9 cellular contexts compared by ENCODE assay signal in genomic region chr2:74390601-74391000, GRCh38. TPM values are rescaled to one million over a fixed set of nuclear protein-coding genes. Genes with fewer than 3 reads are reported as not detected.
DNase-seq lines count a peak whose midpoint lies in the region; ATAC-seq and TF ChIP-seq lines count a peak whose summit lies in the region.
"Had no signal": no experiment of that assay in that cellular context is flagged by ENCODE, and none has a peak within 500 bp of the region (broad histone marks: within the 10 kb centered on the region; RNA-seq: fewer than 3 reads in every experiment).

No MANE protein-coding gene starts in this region.

- DNase-seq in A673 (ENCODE audit: low spot score) (no peak), mammary epithelial cell (no peak)
- DNase-seq in activated T-cell treated with anti-CD3 and anti-CD28 coated beads, Interleukin-2, amount 50 U/mL, for 48 hours, result no peak
- DNase-seq: activated gamma-delta T cell treated with Interleukin-2 at 50 U/mL for 16 hours had no signal

- BruUV-seq in A673 (replicated peaks; lab: Mats Ljungman, UMichigan), result no TSS peak
- BruUV-seq in mammary epithelial cell (replicated peaks; lab: Mats Ljungman, UMichigan), result TSS peak; percentile 39

- in situ Hi-C loops in mammary epithelial cell (cut with MboI; ENCODE audit: low sequenced_read_pairs in 2 of 2), result no loop called here

- H3K9ac ChIP-seq in mammary epithelial cell (ENCODE audit: insufficient read depth, low read length) (no peak overlapping the region), mucosa of stomach (ENCODE audit: low read length) (peak overlapping the region; percentile 91)

- H2AFZ ChIP-seq in mammary epithelial cell (ENCODE audit: low read depth, low read length), result no peak overlapping the region

- H3K9me3 ChIP-seq in A673 (ENCODE audit: low read depth, low read length, poor library complexity, severe bottlenecking) (no peaks in the 10 kb centered on the region), HEK293 (ENCODE audit: control insufficient read depth, insufficient read depth, low read depth, low read length) (no peaks in the 10 kb centered on the region), mammary epithelial cell (replicated peaks; ENCODE audit: insufficient read depth, low read length) (no peaks in the 10 kb centered on the region), mucosa of stomach (ENCODE audit: control insufficient read depth, low read length) (no peaks in the 10 kb centered on the region)

- POLR2A ChIA-PET in A673 (lab: Charles Lee; ENCODE audit: low non-redundant PET) (interaction anchor here (0.8 kb wide), 1 partner anchor 41 kb away, joined by 3 read pairs; no protein-coding TSS in a partner anchor), HEK293 (lab: Yijun Ruan, JAX) (interaction anchor here (0.9 to 2.1 kb wide), 12 partner anchors 8 to 653 kb away, joined by 3 to 20 read pairs (median 7); partner anchors contain the start of genes DCTN1, STAMBP, TPRKB and WBP1)

- H3K4me1 ChIP-seq in A673 (ENCODE audit: insufficient read depth, low read length, poor library complexity, severe bottlenecking) (peaks cover 16% of the 10 kb centered on the region), HEK293 (ENCODE audit: control insufficient read depth, insufficient read depth, low read length) (peaks cover 8% of the 10 kb centered on the region; the same call in 1 of the 2 replicates), mammary epithelial cell (ENCODE audit: insufficient read depth, low read length) (peaks cover 26% of the 10 kb centered on the region), mucosa of stomach (ENCODE audit: control insufficient read depth, insufficient read depth, low read length) (peaks cover 18% of the 10 kb centered on the region)

- CTCF ChIA-PET in A673 (lab: Charles Lee), result interaction anchor here (0.6 kb wide), 1 partner anchor 194 kb away, joined by 3 read pairs; no protein-coding TSS in a partner anchor
- CTCF ChIA-PET in HEK293 (lab: Yijun Ruan, JAX), result interaction anchor here (0.6 to 3.9 kb wide), 11 partner anchors 8 to 563 kb away, joined by 3 to 35 read pairs (median 3); no protein-coding TSS in a partner anchor
- CTCF ChIA-PET in mammary epithelial cell (lab: Charles Lee; ENCODE audit: low non-redundant PET), result no interaction called here

- H3K36me3 ChIP-seq in A673 (ENCODE audit: insufficient read depth, low read length, poor library complexity, severe bottlenecking), result no peaks in the 10 kb centered on the region
- H3K36me3 ChIP-seq in HEK293 (ENCODE audit: control insufficient read depth in 2 of 2, insufficient read depth in 1 of 2, low read length in 2 of 2), result peaks cover 0 to 18% of the 10 kb centered on the region in 2 experiments; a peak in 2 of 3 replicates
- no peaks in the 10 kb centered on the region for H3K36me3 ChIP-seq in mammary epithelial cell (ENCODE audit: insufficient read depth, low read length)
- no peaks in the 10 kb centered on the region for H3K36me3 ChIP-seq in mucosa of stomach (ENCODE audit: control insufficient read depth, insufficient read depth, low read length)

- H3K4me3 ChIP-seq in A673 (ENCODE audit: low read depth, low read length, poor library complexity, severe bottlenecking) (peak overlapping the region; percentile 84), HEK293 (ENCODE audit: low read depth, low read length) (peak overlapping the region; percentile 92), mammary epithelial cell (replicated peaks in 1 of 3; ENCODE audit: insufficient read depth in 1 of 3, low read depth in 2 of 3, low read length in 3 of 3) (peak overlapping the region; percentile 79 to 84 (median 81)), mucosa of stomach (ENCODE audit: low read length) (no peak overlapping the region)

- 68% methylated on average over 5 of the region's 5 CpGs for WGBS in mammary epithelial cell (ENCODE audit: low coverage, missing lambda C conversion rate)

- peaks cover 61% of the 10 kb centered on the region for H3K79me2 ChIP-seq in mammary epithelial cell (ENCODE audit: insufficient read depth, low read length)

- dilution Hi-C loops in mammary epithelial cell (cut with HindIII; ENCODE audit: low sequenced_read_pairs), result no loop called here

- intact Hi-C loops in A673 (cut with micrococcal nuclease; ENCODE audit: unreplicated experiment) (no loop called here), mammary epithelial cell (cut with micrococcal nuclease) (loop anchor here (5.0 kb wide), 1 partner anchor 58 kb away; no protein-coding TSS in a partner anchor)

- H3K27me3 ChIP-seq in A673 (replicated peaks; ENCODE audit: insufficient read depth, low read depth, low read length, poor library complexity), result no peaks in the 10 kb centered on the region
- H3K27me3 ChIP-seq in mammary epithelial cell (ENCODE audit: insufficient read depth, low read length), result no peaks in the 10 kb centered on the region
- no peaks in the 10 kb centered on the region for H3K27me3 ChIP-seq in mucosa of stomach (ENCODE audit: control insufficient read depth, insufficient read depth, low read length)

- peak overlapping the region; percentile 91 for H3K4me2 ChIP-seq in mammary epithelial cell (ENCODE audit: insufficient read depth, low read depth, low read length)

- H4K20me1 ChIP-seq in mammary epithelial cell (ENCODE audit: insufficient read depth, low read length), result no peaks in the 10 kb centered on the region

- no peak for TF ChIP-seq CTCF in A673 (conservative IDR thresholded peaks at IDR 0.05; ENCODE audit: low read depth, low read length)
- TF ChIP-seq CTCF in HEK293 (tag by site-specific recombination; IDR thresholded peaks at IDR 0.05), result no peak
- no peak for TF ChIP-seq CTCF in mammary epithelial cell (conservative IDR thresholded peaks at IDR 0.05 in 1 of 2, IDR thresholded peaks at IDR 0.05 in 1 of 2; ENCODE audit: extremely low read depth in 1 of 2, insufficient read depth in 1 of 2, low read depth in 1 of 2, low read length in 2 of 2)

- H3K27ac ChIP-seq in A673 (ENCODE audit: low read depth, low read length, poor library complexity, severe bottlenecking) (peak overlapping the region; percentile 98), HEK293 (ENCODE audit: extremely low read depth, low read depth, low read length) (no peak overlapping the region; the same call in 1 of the 2 replicates), mammary epithelial cell (ENCODE audit: insufficient read depth, low read depth, low read length) (no peak overlapping the region)

- ATAC-seq in HG03571 (IDR thresholded peaks at IDR 0.05; ENCODE audit: unreplicated experiment), result no peak
- ATAC-seq in GM21786 (IDR thresholded peaks at IDR 0.05; ENCODE audit: unreplicated experiment), result no peak
- ATAC-seq in HG02973 (IDR thresholded peaks at IDR 0.05; ENCODE audit: unreplicated experiment), result no peak

TF ChIP-seq in HEK293, 187 proteins besides CTCF, POLR2A, EP300 and RAD21:
- TF ChIP-seq ZBTB11 (tag by site-specific recombination; conservative IDR thresholded peaks at IDR 0.05; ENCODE audit: low read depth) (no peak), ZNF843 (tag by site-specific recombination; IDR thresholded peaks at IDR 0.05) (no peak), ZNF600 (tag by site-specific recombination; IDR thresholded peaks at IDR 0.05) (peak; percentile 73), ZXDB (tag by site-specific recombination; IDR thresholded peaks at IDR 0.05) (0 out of 2 replicates have a peak, but pooled peaks have one; percentile 25)

RNA-seq across cellular contexts. Expression of gene DCTN1, which starts 10.5 kb away (rescaled TPM):
- total RNA-seq in A673 (2021) (172 and 177 TPM in 2 replicates), mammary epithelial cell (100 to 1,000 TPM; 137 to 172 TPM)
- polyA plus RNA-seq in mammary epithelial cell, result 124 TPM
- polyA minus RNA-seq in mammary epithelial cell, result 244 TPM

RNA-seq across cellular contexts. Expression of gene C2orf81, which starts 30.8 kb away (rescaled TPM):
- 1.6 and 1.9 TPM in 2 replicates for total RNA-seq in A673 (2021)
- total RNA-seq in mammary epithelial cell, result 1 to 10 TPM; 2.5 to 9.5 TPM
- polyA plus RNA-seq in mammary epithelial cell, result 1.9 TPM
- not detected for polyA minus RNA-seq in mammary epithelial cell

RNA-seq across cellular contexts. Expression of gene WDR54, which starts 30.9 kb away (rescaled TPM):
- 41.1 and 51.1 TPM in 2 replicates for total RNA-seq in A673 (2021)
- total RNA-seq in mammary epithelial cell, result 10 to 100 TPM; 39.0 to 50.4 TPM
- polyA plus RNA-seq in mammary epithelial cell, result 88.7 TPM
- polyA minus RNA-seq in mammary epithelial cell, result 46.2 TPM

RNA-seq across cellular contexts. Expression of gene SLC4A5, which starts 47.4 kb away (rescaled TPM):
- 0.94 and 1.8 TPM in 2 replicates for total RNA-seq in A673 (2021)
- 1 to 10 TPM in 1 of 2 donors, under 1 TPM in 1; 0.56 to 1.5 TPM for total RNA-seq in mammary epithelial cell
- polyA plus RNA-seq in mammary epithelial cell, result 0.12 TPM
- 2.9 TPM for polyA minus RNA-seq in mammary epithelial cell

RNA-seq across cellular contexts. Expression of gene RTKN, which starts 51.1 kb away (rescaled TPM):
- total RNA-seq in A673 (2021) (27.0 and 29.6 TPM in 2 replicates), mammary epithelial cell (100 to 1,000 TPM; 124 to 206 TPM)
- polyA plus RNA-seq in mammary epithelial cell, result 99.4 TPM
- 77.8 TPM for polyA minus RNA-seq in mammary epithelial cell
